ENCODE assay signal across 8 cellular contexts in genomic region chr5:107542831-107543231, GRCh38.
A peak's percentile ranks its signal among the peaks of the same experiment; 100 is the strongest.
DNase-seq lines count a peak whose midpoint lies in the region; ATAC-seq and TF ChIP-seq lines count a peak whose summit lies in the region.

No MANE protein-coding gene starts in this region.

- no peaks in the 10 kb centered on the region for H3K36me3 ChIP-seq in right lobe of liver
- no peaks in the 10 kb centered on the region for H3K36me3 ChIP-seq in upper lobe of right lung

- H3K9me3 ChIP-seq in right lobe of liver (no peaks in the 10 kb centered on the region), upper lobe of right lung (no peaks in the 10 kb centered on the region)

- H3K27me3 ChIP-seq in right lobe of liver (no peaks in the 10 kb centered on the region), upper lobe of right lung (no peaks in the 10 kb centered on the region)

- H3K27ac ChIP-seq in right lobe of liver (peak overlapping the region; percentile 41 to 77 (median 56)), upper lobe of right lung (peak overlapping the region; percentile 34)

- 24% methylated on average over 7 of the region's 7 CpGs for WGBS in right lobe of liver (ENCODE audit: insufficient coverage, low coverage, low lambda C conversion rate, missing lambda C conversion rate)

- H3K4me3 ChIP-seq in choroid plexus epithelial cell (ENCODE audit: low read depth, low read length) (no peak overlapping the region), right lobe of liver (no peak overlapping the region), upper lobe of right lung (no peak overlapping the region)

- TF ChIP-seq POLR2A in right lobe of liver (IDR thresholded peaks at IDR 0.05): no peak

- ATAC-seq in right lobe of liver (peak; percentile 93 to 99 (median 98)), upper lobe of right lung (peak; percentile 88), GM21515 (IDR thresholded peaks at IDR 0.05; ENCODE audit: unreplicated experiment) (no peak)

- intact Hi-C loops in right lobe of liver (cut with DNase I) (no loop called here), upper lobe of right lung (cut with DNase I) (no loop called here)

- DNase-seq in NCI-H2029 (lab: John Stamatoyannopoulos, UW) (peak; percentile 45), NCI-H2029 treated with DMSO at 0.1 percent for 48 hours (lab: John Stamatoyannopoulos, UW) (no peak), choroid plexus epithelial cell (ENCODE audit: low read depth) (peak; percentile 90), right lobe of liver (peak; percentile 86 to 91 (median 91)), upper lobe of right lung (peak; percentile 73), hippocampal formation (lab: John Stamatoyannopoulos, UW) (no peak), NCI-H2081 treated with DMSO at 0.1 percent for 48 hours (lab: John Stamatoyannopoulos, UW) (no peak)

- TF ChIP-seq CTCF in choroid plexus epithelial cell (conservative IDR thresholded peaks at IDR 0.05; ENCODE audit: low read depth, low read length) (no peak), right lobe of liver (IDR thresholded peaks at IDR 0.05) (no peak), upper lobe of right lung (IDR thresholded peaks at IDR 0.05) (no peak)

- peaks cover 0 to 24% (median 5%) of the 10 kb centered on the region in 4 donors for H3K4me1 ChIP-seq in right lobe of liver
- peaks cover 6% of the 10 kb centered on the region for H3K4me1 ChIP-seq in upper lobe of right lung

Comparison
In these comparisons a context has a peak if more than half of its experiments do, and no peak if none do; other contexts are left out.
1. DNase-seq: peak in NCI-H2029 (single experiment), choroid plexus epithelial cell (single experiment), right lobe of liver (3 of 3) and upper lobe of right lung (single experiment); none in NCI-H2029 treated with DMSO at 0.1 percent for 48 hours (single experiment), hippocampal formation (0 of 2) and NCI-H2081 treated with DMSO at 0.1 percent for 48 hours (single experiment).